ENCODE assay signal across 8 cellular contexts in the genomic region with DNA sequence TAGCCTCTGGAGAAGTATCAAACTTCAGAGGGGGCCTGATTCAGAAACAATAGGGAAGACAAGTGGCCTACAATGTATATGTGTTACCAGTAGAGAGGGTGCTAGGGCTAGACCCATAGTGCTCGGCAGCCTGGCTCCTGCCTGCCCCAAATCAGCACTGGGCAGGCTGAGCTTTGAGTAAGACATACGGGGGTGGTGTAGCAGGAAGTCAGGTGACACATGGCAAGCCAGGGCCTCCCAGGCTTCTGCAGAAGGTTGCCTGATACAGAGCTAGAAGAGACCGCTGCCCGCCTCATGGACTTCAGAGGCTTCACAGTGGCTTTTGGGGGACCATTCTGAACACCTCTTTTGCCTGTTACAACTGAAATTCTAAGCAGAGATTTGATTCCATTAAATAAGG. TPM values are rescaled to one million over a fixed set of nuclear protein-coding genes. Genes with fewer than 3 reads are reported as not detected.
A peak's percentile ranks its signal among the peaks of the same experiment; 100 is the strongest.
DNase-seq lines count a peak whose midpoint lies in the region; ATAC-seq lines count a peak whose summit lies in the region.

No MANE protein-coding gene starts in this region.

- H3K9me3 Mint-ChIP-seq in naive B cell: no peaks in the 10 kb centered on the region

- H3K4me3 Mint-ChIP-seq in naive B cell: no peak overlapping the region

- peaks cover 0 to 22% of the 10 kb centered on the region in 2 donors for H3K36me3 Mint-ChIP-seq in naive B cell

- H3K27ac Mint-ChIP-seq in naive B cell: peak overlapping the region in 4 of 6 donors; percentile 6 to 71 (median 50)

- ATAC-seq in naive B cell (ENCODE audit: low read depth in 2 of 2): peak; percentile 43 to 65

- peaks cover 47 to 78% (median 75%) of the 10 kb centered on the region in 3 donors for H3K4me1 Mint-ChIP-seq in naive B cell

- DNase-seq in T-helper 9 cell (peak; percentile 4), naive B cell (no peak), DMS 273 (lab: John Stamatoyannopoulos, UW; ENCODE audit: unreplicated experiment) (no peak), superior temporal gyrus (ENCODE audit: extremely low spot score) (no peak), GM19238 (ENCODE audit: insufficient read length, low spot score) (no peak), NOMO-1 (lab: John Stamatoyannopoulos, UW; ENCODE audit: unreplicated experiment in 2 of 2) (no peak)
- peak; percentile 39 for DNase-seq in activated gamma-delta T cell treated with anti-CD3 and anti-CD28 coated beads, Interleukin-2, amount 50 U/mL, for 16 hours (ENCODE audit: low read depth)
- peak; percentile 65 for DNase-seq in stimulated activated CD8-positive, alpha-beta memory T cell treated with anti-CD3 and anti-CD28 coated beads, Interleukin-4, amount 100 ng/mL, for 48 hours

- no peaks in the 10 kb centered on the region for H3K27me3 Mint-ChIP-seq in naive B cell

RNA-seq across cellular contexts. Expression of a gene that starts 43.4 kb away (rescaled TPM):
- polyA plus RNA-seq in naive B cell (ENCODE audit: low read depth in 6 of 6): 100 to 1,000 TPM; 155 to 228 (median 187) TPM

Comparison
In these comparisons a context has a peak if more than half of its experiments do, and no peak if none do; other contexts are left out.
1. DNase-seq: peak in T-helper 9 cell (single experiment), activated gamma-delta T cell treated with anti-CD3 and anti-CD28 coated beads, Interleukin-2, amount 50 U/mL, for 16 hours (single experiment) and stimulated activated CD8-positive, alpha-beta memory T cell treated with anti-CD3 and anti-CD28 coated beads, Interleukin-4, amount 100 ng/mL, for 48 hours (single experiment); none in naive B cell (single experiment), DMS 273 (single experiment), superior temporal gyrus (single experiment), GM19238 (single experiment) and NOMO-1 (0 of 2).